33 cellular contexts compared by ENCODE assay signal in the genomic region with DNA sequence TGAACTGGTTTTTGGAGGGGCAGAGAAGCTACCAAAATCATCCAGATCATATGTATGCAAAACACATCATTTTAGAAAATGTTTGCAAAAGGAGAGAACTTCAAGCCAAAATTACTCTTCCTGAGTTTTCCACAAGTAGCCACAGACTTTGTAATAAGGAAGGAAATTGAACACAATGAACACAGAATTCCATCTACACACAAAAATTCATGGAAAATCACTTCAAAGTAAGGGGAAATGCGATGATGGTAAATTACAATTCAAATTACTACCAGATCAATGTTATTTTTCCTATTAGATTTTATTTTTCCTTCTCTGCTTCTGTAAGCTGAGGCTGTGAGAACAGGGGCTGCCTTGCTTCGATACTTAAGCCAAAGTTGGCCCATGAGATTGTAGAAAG.
"Had no signal": no experiment of that assay in that cellular context is flagged by ENCODE, and none has a peak within 500 bp of the region (broad histone marks: within the 10 kb centered on the region; RNA-seq: fewer than 3 reads in every experiment).

No MANE protein-coding gene starts in this region.

- H3K36me3 ChIP-seq: brain microvascular endothelial cell, Peyer's patch had no signal

- H3K27ac ChIP-seq: brain microvascular endothelial cell, Peyer's patch, VCaP had no signal

- H3K36me3 Mint-ChIP-seq: activated CD4-positive, alpha-beta memory T cell treated with anti-CD3 and anti-CD28 coated beads for 36 hours; activated naive CD4-positive, alpha-beta T cell treated with anti-CD3 and anti-CD28 coated beads, Interleukin-2, amount 10 ng/mL, durations not matched to agents 7 days and 5 days had no signal

- H3K4me3 Mint-ChIP-seq: activated B cell treated with CpG ODN at 0.5 μM for 24 hours; activated CD4-positive, alpha-beta memory T cell treated with anti-CD3 and anti-CD28 coated beads for 36 hours; activated naive CD4-positive, alpha-beta T cell treated with anti-CD3 and anti-CD28 coated beads, Interleukin-2, amount 10 ng/mL, durations not matched to agents 7 days and 5 days; activated naive CD8-positive, alpha-beta T cell; activated naive CD8-positive, alpha-beta T cell treated with anti-CD3 and anti-CD28 coated beads, Interleukin-2, amount 50 U/mL, for 24 hours; activated T-cell treated with anti-CD3 and anti-CD28 coated beads, Interleukin-2, amount 50 U/mL, for 4 hours had no signal

- ATAC-seq: activated naive CD8-positive, alpha-beta T cell treated with anti-CD3 and anti-CD28 coated beads, Interleukin-2, amount 50 U/mL, for 24 hours; activated T-cell treated with anti-CD3 and anti-CD28 coated beads, Interleukin-2, amount 50 U/mL, for 4 hours; PC-3; SK-N-SH treated with all-trans-retinoic acid at 6 μM for 48 hours had no signal

- H3K9me3 ChIP-seq: Peyer's patch had no signal

- H3K9me3 Mint-ChIP-seq: activated B cell treated with CpG ODN at 0.5 μM for 24 hours had no signal

- H3K27me3 ChIP-seq: brain microvascular endothelial cell, Peyer's patch had no signal

- H3K4me1 Mint-ChIP-seq: activated B cell treated with CpG ODN at 0.5 μM for 24 hours; activated naive CD4-positive, alpha-beta T cell treated with anti-CD3 and anti-CD28 coated beads, Interleukin-2, amount 10 ng/mL, durations not matched to agents 7 days and 5 days; activated naive CD8-positive, alpha-beta T cell treated with anti-CD3 and anti-CD28 coated beads, Interleukin-2, amount 50 U/mL, for 24 hours had no signal

- H3K4me3 ChIP-seq: Peyer's patch had no signal

- H3K4me1 ChIP-seq: Peyer's patch had no signal

- DNase-seq: activated B cell treated with CpG ODN at 0.5 μM for 24 hours; activated CD4-positive, alpha-beta memory T cell treated with anti-CD3 and anti-CD28 coated beads for 36 hours; activated CD4-positive, alpha-beta T cell treated with anti-CD3 and anti-CD28 coated beads for 4 hours; activated CD4-positive, alpha-beta T cell treated with anti-CD3 and anti-CD28 coated beads, Interleukin-2, amount 50 U/mL, for 1 hour; activated CD4-positive, CD25-positive, alpha-beta regulatory T cell treated with anti-CD3 and anti-CD28 coated beads, Interleukin-2, amount 50 U/mL, for 72 hours; activated CD8-positive, alpha-beta memory T cell treated with anti-CD3 and anti-CD28 coated beads, Interleukin-2, amount 50 U/mL, for 4 hours; activated effector memory CD4-positive, alpha-beta T cell treated with Interleukin-2 at 50 U/mL for 16 hours; activated naive CD4-positive, alpha-beta T cell treated with anti-CD3 and anti-CD28 coated beads, Interleukin-2, amount 10 ng/mL, durations not matched to agents 7 days and 5 days; activated naive CD8-positive, alpha-beta T cell treated with anti-CD3 and anti-CD28 coated beads, Interleukin-2, amount 50 U/mL, for 24 hours; activated T-cell treated with anti-CD3 and anti-CD28 coated beads for 4 hours; activated T-cell treated with anti-CD3 and anti-CD28 coated beads, Interleukin-2, amount 50 U/mL, for 4 hours; anterior cingulate cortex; brain microvascular endothelial cell; central memory CD4-positive, alpha-beta T cell; NCI-H1092 treated with DMSO at 0.1 percent for 48 hours; NCI-H1417; NCI-H187; NCI-H2029 treated with DMSO at 0.1 percent for 48 hours; NCI-H2107; NCI-H2171; NCI-H510A; NCI-H748 treated with DMSO at 0.1 percent for 48 hours; NK-92 treated with Interleukin-12 subunit alpha and Interleukin-12 subunit beta, amount 100 ng/mL, for 24 hours; PC-3; Peyer's patch; RPMI8226; SHP77 treated with DMSO at 0.1 percent for 48 hours; T-helper 1 cell; T-helper 2 cell; T-helper 9 cell had no signal

- H3K27ac Mint-ChIP-seq: activated B cell treated with CpG ODN at 0.5 μM for 24 hours; activated CD4-positive, alpha-beta memory T cell treated with anti-CD3 and anti-CD28 coated beads for 36 hours; activated naive CD4-positive, alpha-beta T cell treated with anti-CD3 and anti-CD28 coated beads, Interleukin-2, amount 10 ng/mL, durations not matched to agents 7 days and 5 days; activated naive CD8-positive, alpha-beta T cell; activated naive CD8-positive, alpha-beta T cell treated with anti-CD3 and anti-CD28 coated beads, Interleukin-2, amount 50 U/mL, for 24 hours had no signal
